Comparison of ENCODE assay signal across 2 cellular contexts in the genomic region with DNA sequence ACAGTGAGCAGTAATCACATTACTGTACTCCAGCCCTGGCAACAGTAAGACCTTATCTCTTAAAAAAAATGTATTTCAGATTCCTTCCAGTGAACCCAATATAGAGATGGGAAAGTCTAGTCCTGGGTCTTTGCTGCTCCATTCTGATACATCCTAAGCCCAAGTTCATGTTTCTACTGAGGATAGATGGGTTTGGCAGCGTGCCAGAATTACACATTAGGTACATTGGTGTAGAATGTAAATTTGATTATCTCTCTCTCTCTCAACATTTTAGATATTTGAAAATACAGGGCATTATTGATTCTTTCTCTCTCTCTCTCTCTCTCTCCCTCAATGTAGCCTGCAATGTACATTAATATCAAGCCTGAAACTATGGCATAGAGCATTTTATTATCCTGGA.
A peak's percentile ranks its signal among the peaks of the same experiment; 100 is the strongest.
TF ChIP-seq lines count a peak whose summit lies in the region.

No MANE protein-coding gene starts in this region.

TF ChIP-seq in Ishikawa, 13 proteins besides CTCF, POLR2A, EP300 and RAD21:
- TF ChIP-seq NFIC (IDR thresholded peaks at IDR 0.05) (peak; percentile 75), CREB1 (IDR thresholded peaks at IDR 0.05; ENCODE audit: low read depth) (no peak)

TF ChIP-seq in K562, 482 proteins besides CTCF, POLR2A, EP300 and RAD21:
- peak; percentile 32 for TF ChIP-seq SMAD1 (IDR thresholded peaks at IDR 0.05; ENCODE audit: low read depth, low read length, partially characterized antibody)
- peak; percentile 89 for TF ChIP-seq NFIX (CRISPR knock-in tag; IDR thresholded peaks at IDR 0.05; ENCODE audit: low read depth)
- TF ChIP-seq ELK1 (CRISPR knock-in tag; IDR thresholded peaks at IDR 0.05): no peak
- TF ChIP-seq NFIC (IDR thresholded peaks at IDR 0.05): peak; percentile 98
